Comparison of ENCODE assay signal across 22 cellular contexts in the genomic region with DNA sequence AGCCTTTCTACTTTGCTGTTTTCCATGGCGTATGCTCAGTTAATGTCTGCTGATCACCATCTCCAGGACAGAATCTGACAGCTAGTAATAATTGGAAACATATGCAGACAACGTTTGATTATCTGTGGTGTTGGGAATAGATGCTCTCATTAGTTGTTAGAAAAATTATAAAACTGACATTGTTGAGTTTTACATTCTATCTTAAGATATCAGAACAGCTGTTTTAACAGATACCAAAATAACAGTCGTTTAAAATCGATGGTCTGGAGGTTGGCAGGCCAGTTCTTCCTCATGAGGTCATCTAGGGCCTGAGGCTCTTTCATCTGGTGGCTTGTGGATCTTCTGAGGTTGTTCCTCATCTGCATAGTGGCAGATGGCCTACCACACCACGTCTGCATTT.
A peak's percentile ranks its signal among the peaks of the same experiment; 100 is the strongest.
DNase-seq lines count a peak whose midpoint lies in the region; ATAC-seq, FAIRE-seq and TF ChIP-seq lines count a peak whose summit lies in the region.
"Had no signal": no experiment of that assay in that cellular context is flagged by ENCODE, and none has a peak within 500 bp of the region (broad histone marks: within the 10 kb centered on the region; RNA-seq: fewer than 3 reads in every experiment).

No MANE protein-coding gene starts in this region.

- H3K9me1 ChIP-seq in K562 (ENCODE audit: control insufficient read depth, insufficient read depth, low read length) = no peaks in the 10 kb centered on the region

- no peak overlapping the region for H3K4me2 ChIP-seq in K562 (ENCODE audit: insufficient read depth, low read length)
- H3K4me2 ChIP-seq: BLaER1 had no signal

- H3K4me1 ChIP-seq in K562 (replicated peaks in 1 of 2; ENCODE audit: control insufficient read depth in 2 of 2, insufficient read depth in 2 of 2, low read length in 2 of 2) = peaks cover 4 to 68% of the 10 kb centered on the region in 2 experiments
- H3K4me1 ChIP-seq: BLaER1, Caco-2, Peyer's patch, SJSA1 had no signal

- TF ChIP-seq RAD21 in K562 (CRISPR knock-in tag; conservative IDR thresholded peaks at IDR 0.05 in 1 of 2, IDR thresholded peaks at IDR 0.05 in 1 of 2) = no peak

- no peaks in the 10 kb centered on the region for H3K9me3 ChIP-seq in K562 (replicated peaks; ENCODE audit: control insufficient read depth, insufficient read depth, low read depth, low read length)
- no peaks in the 10 kb centered on the region for H3K9me3 ChIP-seq in T-helper 17 cell (ENCODE audit: control insufficient read depth, low read length, poor library complexity, severe bottlenecking)
- H3K9me3 ChIP-seq: BLaER1, Caco-2, Peyer's patch, SJSA1 had no signal

- no peak overlapping the region for H2AFZ ChIP-seq in K562 (ENCODE audit: low read depth, low read length)

- no peak for TF ChIP-seq CTCF in K562 (IDR thresholded peaks at IDR 0.05 in 2 of 3, conservative IDR thresholded peaks at IDR 0.05 in 1 of 3; ENCODE audit: insufficient read depth in 2 of 3, low read depth in 1 of 3, low read length in 3 of 3)
- TF ChIP-seq CTCF in brain microvascular endothelial cell (IDR thresholded peaks at IDR 0.05; ENCODE audit: low read depth, low read length, missing control alignments) = no peak
- TF ChIP-seq CTCF in GM10266 (IDR thresholded peaks at IDR 0.05; ENCODE audit: control insufficient read depth, insufficient read depth, low read depth, missing control alignments) = no peak

- no peak overlapping the region for H3K9ac ChIP-seq in K562 (ENCODE audit: insufficient read depth in 1 of 2, low read depth in 2 of 2, low read length in 2 of 2)
- H3K9ac ChIP-seq: BLaER1 had no signal

- POLR2A ChIA-PET in K562 (lab: Yijun Ruan, JAX) = interaction anchor here (1.1 to 4.1 kb wide), 2 partner anchors 11 to 246 kb away, joined by 3 to 22 read pairs; no protein-coding TSS in a partner anchor

- no peaks in the 10 kb centered on the region for H3K27me3 Mint-ChIP-seq in T-helper 17 cell
- H3K27me3 Mint-ChIP-seq: CD4-positive, alpha-beta T cell; T-cell had no signal

- CTCF ChIA-PET in K562 (lab: Yijun Ruan, JAX; ENCODE audit: low intra/inter-chr PET ratio) = no interaction called here

- FAIRE-seq in K562 (lab: Jason Lieb, UNC) = no peak
- FAIRE-seq: H54 had no signal

- no peak overlapping the region for H3K4me3 ChIP-seq in K562
- no peak overlapping the region for H3K4me3 ChIP-seq in brain microvascular endothelial cell (ENCODE audit: low read depth, low read length)
- H3K4me3 ChIP-seq: BLaER1, Peyer's patch, SJSA1 had no signal

- H3K4me1 Mint-ChIP-seq in T-helper 17 cell = no peaks in the 10 kb centered on the region
- H3K4me1 Mint-ChIP-seq: T-cell had no signal

- H3K79me2 ChIP-seq in K562 (ENCODE audit: control insufficient read depth, insufficient read depth, low read length) = peaks cover 29% of the 10 kb centered on the region; the same call in 1 of the 3 replicates

- no TSS peak for BruUV-seq in K562 (replicated peaks; lab: Mats Ljungman, UMichigan)

- H3K36me3 ChIP-seq in K562 (ENCODE audit: control insufficient read depth, insufficient read depth, low read length) = peaks cover 94% of the 10 kb centered on the region
- H3K36me3 ChIP-seq in brain microvascular endothelial cell (replicated peaks) = no peaks in the 10 kb centered on the region
- H3K36me3 ChIP-seq: BLaER1, Peyer's patch, SJSA1 had no signal

- no peak overlapping the region for H3K27ac Mint-ChIP-seq in T-helper 17 cell
- H3K27ac Mint-ChIP-seq: CD4-positive, alpha-beta T cell; T-cell had no signal

- H3K36me3 Mint-ChIP-seq in T-helper 17 cell (ENCODE audit: low read depth) = peaks cover 3% of the 10 kb centered on the region

- H3K27ac ChIP-seq in K562 (ENCODE audit: extremely low read depth, low read depth, low read length) (peak overlapping the region; percentile 15; the same call in 1 of the 3 replicates), brain microvascular endothelial cell (no peak overlapping the region)
- H3K27ac ChIP-seq: BLaER1, Peyer's patch, SJSA1 had no signal

- 24% methylated on average over 5 of the region's 5 CpGs for WGBS in K562 (ENCODE audit: insufficient coverage, low coverage, missing lambda C conversion rate)

- no peaks in the 10 kb centered on the region for H4K20me1 ChIP-seq in K562 (replicated peaks; ENCODE audit: control insufficient read depth, insufficient read depth, low read length)
- H4K20me1 ChIP-seq: BLaER1 had no signal

- no peak overlapping the region for H3K4me3 Mint-ChIP-seq in T-helper 17 cell
- H3K4me3 Mint-ChIP-seq: CD4-positive, alpha-beta T cell; T-cell had no signal

- TF ChIP-seq POLR2A in K562 (conservative IDR thresholded peaks at IDR 0.05) = no peak

- intact Hi-C loops in K562 (cut with micrococcal nuclease) = no loop called here

- TF ChIP-seq EP300 in K562 (IDR thresholded peaks at IDR 0.05; ENCODE audit: low read length) = no peak

- ATAC-seq in SK-N-SH treated with all-trans-retinoic acid at 6 μM for 48 hours = peak; percentile 19; the same call in 1 of the 3 replicates
- no peak for ATAC-seq in K562
- no peak for ATAC-seq in T-helper 17 cell
- ATAC-seq: Right ventricle myocardium inferior, T-cell had no signal

- DNase-seq in CMK (ENCODE audit: low read depth) (peak; percentile 54), GF-D8 (lab: John Stamatoyannopoulos, UW) (peak; percentile 19), K562 (ENCODE audit: extremely low read depth in 1 of 4, low spot score in 3 of 4) (peak in 2 of 4 experiments; percentile 36 to 42), brain microvascular endothelial cell (no peak), T-helper 17 cell (no peak), GM10266 (ENCODE audit: extremely low spot score) (no peak)
- DNase-seq: Caco-2; CD4-positive, alpha-beta T cell; DMS153; IMR-90; NCI-H1048; NCI-H1417 treated with DMSO at 0.1 percent for 48 hours; NCI-H187; NCI-H446; NCI-H69; Peyer's patch; T-cell had no signal

- H3K27me3 ChIP-seq in K562 (ENCODE audit: control insufficient read depth in 2 of 2, insufficient read depth in 2 of 2, low read length in 2 of 2) = no peaks in the 10 kb centered on the region
- no peaks in the 10 kb centered on the region for H3K27me3 ChIP-seq in brain microvascular endothelial cell (replicated peaks)
- H3K27me3 ChIP-seq: BLaER1, Peyer's patch, SJSA1 had no signal

- in situ Hi-C loops in K562 (cut with MboI) (no loop called here), brain microvascular endothelial cell (cut with HindIII; ENCODE audit: low pct_ligation_motif_present, low sequenced_read_pairs) (no loop called here)

TF ChIP-seq in SK-N-SH treated with all-trans-retinoic acid at 6 μM for 48 hours, 23 proteins besides CTCF, POLR2A, EP300 and RAD21:
- peak; percentile 74; the same call in 1 of the 2 replicates for TF ChIP-seq TCF4 (CRISPR knock-in tag; IDR thresholded peaks at IDR 0.05; ENCODE audit: borderline replicate concordance)
- no peak for TF ChIP-seq TOX (CRISPR knock-in tag; IDR thresholded peaks at IDR 0.05; ENCODE audit: borderline replicate concordance)
- TF ChIP-seq, protein P1, sequence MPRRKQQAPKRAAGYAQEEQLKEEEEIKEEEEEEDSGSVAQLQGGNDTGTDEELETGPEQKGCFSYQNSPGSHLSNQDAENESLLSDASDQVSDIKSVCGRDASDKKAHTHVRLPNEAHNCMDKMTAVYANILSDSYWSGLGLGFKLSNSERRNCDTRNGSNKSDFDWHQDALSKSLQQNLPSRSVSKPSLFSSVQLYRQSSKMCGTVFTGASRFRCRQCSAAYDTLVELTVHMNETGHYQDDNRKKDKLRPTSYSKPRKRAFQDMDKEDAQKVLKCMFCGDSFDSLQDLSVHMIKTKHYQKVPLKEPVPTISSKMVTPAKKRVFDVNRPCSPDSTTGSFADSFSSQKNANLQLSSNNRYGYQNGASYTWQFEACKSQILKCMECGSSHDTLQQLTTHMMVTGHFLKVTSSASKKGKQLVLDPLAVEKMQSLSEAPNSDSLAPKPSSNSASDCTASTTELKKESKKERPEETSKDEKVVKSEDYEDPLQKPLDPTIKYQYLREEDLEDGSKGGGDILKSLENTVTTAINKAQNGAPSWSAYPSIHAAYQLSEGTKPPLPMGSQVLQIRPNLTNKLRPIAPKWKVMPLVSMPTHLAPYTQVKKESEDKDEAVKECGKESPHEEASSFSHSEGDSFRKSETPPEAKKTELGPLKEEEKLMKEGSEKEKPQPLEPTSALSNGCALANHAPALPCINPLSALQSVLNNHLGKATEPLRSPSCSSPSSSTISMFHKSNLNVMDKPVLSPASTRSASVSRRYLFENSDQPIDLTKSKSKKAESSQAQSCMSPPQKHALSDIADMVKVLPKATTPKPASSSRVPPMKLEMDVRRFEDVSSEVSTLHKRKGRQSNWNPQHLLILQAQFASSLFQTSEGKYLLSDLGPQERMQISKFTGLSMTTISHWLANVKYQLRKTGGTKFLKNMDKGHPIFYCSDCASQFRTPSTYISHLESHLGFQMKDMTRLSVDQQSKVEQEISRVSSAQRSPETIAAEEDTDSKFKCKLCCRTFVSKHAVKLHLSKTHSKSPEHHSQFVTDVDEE (CRISPR knock-in tag; IDR thresholded peaks at IDR 0.05) = peak; percentile 52; the same call in 1 of the 2 replicates

TF ChIP-seq in K562, 482 proteins besides CTCF, POLR2A, EP300 and RAD21 (continues in another document):
- peak; percentile 14; the same call in 1 of the 2 replicates for TF ChIP-seq TCF3 (CRISPR knock-in tag; IDR thresholded peaks at IDR 0.05)
- no peak for TF ChIP-seq RBFOX2 (IDR thresholded peaks at IDR 0.05; ENCODE audit: low read depth, low read length)
- TF ChIP-seq, protein P2, sequence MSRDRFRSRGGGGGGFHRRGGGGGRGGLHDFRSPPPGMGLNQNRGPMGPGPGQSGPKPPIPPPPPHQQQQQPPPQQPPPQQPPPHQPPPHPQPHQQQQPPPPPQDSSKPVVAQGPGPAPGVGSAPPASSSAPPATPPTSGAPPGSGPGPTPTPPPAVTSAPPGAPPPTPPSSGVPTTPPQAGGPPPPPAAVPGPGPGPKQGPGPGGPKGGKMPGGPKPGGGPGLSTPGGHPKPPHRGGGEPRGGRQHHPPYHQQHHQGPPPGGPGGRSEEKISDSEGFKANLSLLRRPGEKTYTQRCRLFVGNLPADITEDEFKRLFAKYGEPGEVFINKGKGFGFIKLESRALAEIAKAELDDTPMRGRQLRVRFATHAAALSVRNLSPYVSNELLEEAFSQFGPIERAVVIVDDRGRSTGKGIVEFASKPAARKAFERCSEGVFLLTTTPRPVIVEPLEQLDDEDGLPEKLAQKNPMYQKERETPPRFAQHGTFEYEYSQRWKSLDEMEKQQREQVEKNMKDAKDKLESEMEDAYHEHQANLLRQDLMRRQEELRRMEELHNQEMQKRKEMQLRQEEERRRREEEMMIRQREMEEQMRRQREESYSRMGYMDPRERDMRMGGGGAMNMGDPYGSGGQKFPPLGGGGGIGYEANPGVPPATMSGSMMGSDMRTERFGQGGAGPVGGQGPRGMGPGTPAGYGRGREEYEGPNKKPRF (IDR thresholded peaks at IDR 0.05; ENCODE audit: low read depth, low read length) = no peak
- no peak for TF ChIP-seq FOSL1 (tag; conservative IDR thresholded peaks at IDR 0.05)
- no peak for TF ChIP-seq MCM3 (IDR thresholded peaks at IDR 0.05)
- no peak for TF ChIP-seq ZNF23 (CRISPR knock-in tag; IDR thresholded peaks at IDR 0.05)
- TF ChIP-seq ADNP (tag; IDR thresholded peaks at IDR 0.05) = no peak
- TF ChIP-seq ZNF239 (CRISPR knock-in tag; IDR thresholded peaks at IDR 0.05) = no peak
- TF ChIP-seq DACH1 (IDR thresholded peaks at IDR 0.05; ENCODE audit: partially characterized antibody) = peak; percentile 64

Comparison
In these comparisons a context has a peak if more than half of its experiments do, and no peak if none do; other contexts are left out.
1. DNase-seq: peak in CMK (single experiment) and GF-D8 (single experiment); none in brain microvascular endothelial cell (single experiment), T-helper 17 cell (0 of 3) and GM10266 (single experiment).